Comparison of ENCODE assay signal across 8 cellular contexts in genomic region chr19:38900220-38900629, GRCh38. TPM values are rescaled to one million over a fixed set of nuclear protein-coding genes. Genes with fewer than 3 reads are reported as not detected.
DNase-seq lines count a peak whose midpoint lies in the region; ATAC-seq and TF ChIP-seq lines count a peak whose summit lies in the region.

No MANE protein-coding gene starts in this region.

- no peaks in the 10 kb centered on the region for H3K27me3 Mint-ChIP-seq in stimulated activated naive B cell treated with anti-CD40 and anti-IgM and Interleukin-4, amounts not matched to agents 10 μg/mL and 1 μg/mL and 100 μg/mL, for 72 hours

- peaks cover 25 to 60% of the 10 kb centered on the region in 2 donors for H3K4me1 Mint-ChIP-seq in stimulated activated naive B cell treated with anti-CD40 and anti-IgM and Interleukin-4, amounts not matched to agents 10 μg/mL and 1 μg/mL and 100 μg/mL, for 72 hours

- DNase-seq in NCI-H1694 (lab: John Stamatoyannopoulos, UW) (peak; percentile 44), NCI-H1694 treated with DMSO at 0.1 percent for 48 hours (lab: John Stamatoyannopoulos, UW) (no peak), A172 (ENCODE audit: low spot score) (no peak)
- DNase-seq in stimulated activated naive B cell treated with anti-CD40 and anti-IgM and Interleukin-4, amounts not matched to agents 10 μg/mL and 1 μg/mL and 100 μg/mL, for 72 hours, result no peak
- no peak for DNase-seq in stimulated activated CD4-positive, alpha-beta T cell treated with anti-CD3 and anti-CD28 coated beads, Interleukin-1b, Interleukin-23, amount 100 ng/mL, for 48 hours

- peak overlapping the region; percentile 97 for H3K27ac Mint-ChIP-seq in stimulated activated naive B cell treated with anti-CD40 and anti-IgM and Interleukin-4, amounts not matched to agents 10 μg/mL and 1 μg/mL and 100 μg/mL, for 72 hours

- ATAC-seq in stimulated activated naive B cell treated with anti-CD40 and anti-IgM and Interleukin-4, amounts not matched to agents 10 μg/mL and 1 μg/mL and 100 μg/mL, for 72 hours (replicated peaks), result no peak
- ATAC-seq in HG02759 (IDR thresholded peaks at IDR 0.05; ENCODE audit: unreplicated experiment), result no peak

- peaks cover 21 to 22% of the 10 kb centered on the region in 2 donors for H3K36me3 Mint-ChIP-seq in stimulated activated naive B cell treated with anti-CD40 and anti-IgM and Interleukin-4, amounts not matched to agents 10 μg/mL and 1 μg/mL and 100 μg/mL, for 72 hours

- H3K4me3 Mint-ChIP-seq in stimulated activated naive B cell treated with anti-CD40 and anti-IgM and Interleukin-4, amounts not matched to agents 10 μg/mL and 1 μg/mL and 100 μg/mL, for 72 hours, result peak overlapping the region; percentile 90 to 94

- TF ChIP-seq CTCF in WI38 (IDR thresholded peaks at IDR 0.05; ENCODE audit: low read depth, low read length), result no peak

- no peaks in the 10 kb centered on the region for H3K9me3 Mint-ChIP-seq in stimulated activated naive B cell treated with anti-CD40 and anti-IgM and Interleukin-4, amounts not matched to agents 10 μg/mL and 1 μg/mL and 100 μg/mL, for 72 hours

- H3K4me3 ChIP-seq in WI38 (ENCODE audit: low read depth, low read length) (peak overlapping the region; percentile 88), iPS-11a (ENCODE audit: low read depth, low read length) (peak overlapping the region; percentile 78)

RNA-seq across cellular contexts. Expression of gene NFKBIB, which starts 0.5 kb away (rescaled TPM):
- 16.3 and 17.1 TPM in 2 replicates for total RNA-seq in A172 (2014; rRNA removed; shearing (Covaris generic))

RNA-seq across cellular contexts. Expression of gene SIRT2, which starts 0.8 kb away (rescaled TPM):
- 50.3 and 59.0 TPM in 2 replicates for total RNA-seq in A172 (2014; rRNA removed; shearing (Covaris generic))

RNA-seq across cellular contexts. Expression of gene CCER2, which starts 11.8 kb away (rescaled TPM):
- total RNA-seq in A172 (2014; rRNA removed; shearing (Covaris generic)), result not detected in 2 replicates

RNA-seq across cellular contexts. Expression of gene RINL, which starts 22.1 kb away (rescaled TPM):
- 3.9 and 5.7 TPM in 2 replicates for total RNA-seq in A172 (2014; rRNA removed; shearing (Covaris generic))

RNA-seq across cellular contexts. Expression of gene SARS2, which starts 30.3 kb away (rescaled TPM):
- 19.8 and 29.6 TPM in 2 replicates for total RNA-seq in A172 (2014; rRNA removed; shearing (Covaris generic))
